In genomic region chr6:143775326-143775725, GRCh38 we compare ENCODE assay signal across 23 cellular contexts.
DNase-seq lines count a peak whose midpoint lies in the region; ATAC-seq and TF ChIP-seq lines count a peak whose summit lies in the region.
"Had no signal": no experiment of that assay in that cellular context is flagged by ENCODE, and none has a peak within 500 bp of the region (broad histone marks: within the 10 kb centered on the region; RNA-seq: fewer than 3 reads in every experiment).

No MANE protein-coding gene starts in this region.

- WGBS in adrenal gland, 4 donors = 36 to 60% (median 40%) methylated on average over 6 of the region's 6 CpGs
- WGBS in esophagus squamous epithelium, 2 donors = 13 to 67% methylated on average over 6 of the region's 6 CpGs
- 34% methylated on average over 6 of the region's 6 CpGs for WGBS in urinary bladder

- no peak overlapping the region for H3K4me3 Mint-ChIP-seq in nephron progenitor cell
- H3K4me3 Mint-ChIP-seq: CD4-positive, CD25-positive, alpha-beta regulatory T cell; natural killer cell treated with Interleukin-12 subunit alpha and Interleukin-12 subunit beta and Interleukin-15 and Interleukin-18, amount 100 ng/mL, for 72 hours; stimulated activated naive CD8-positive, alpha-beta T cell treated with anti-CD3 and anti-CD28 coated beads, Interleukin-15, Interleukin-2, amounts not matched to agents 100 ng/mL and 50 ng/mL, for 24 hours had no signal

- TF ChIP-seq POLR2A in adrenal gland (IDR thresholded peaks at IDR 0.05) (no peak), esophagus squamous epithelium (IDR thresholded peaks at IDR 0.05) (no peak)

- no peak for ATAC-seq in HG03025 (IDR thresholded peaks at IDR 0.05; ENCODE audit: low FRiP score, unreplicated experiment)
- ATAC-seq: left lung; natural killer cell treated with Interleukin-12 subunit alpha and Interleukin-12 subunit beta and Interleukin-15 and Interleukin-18, amount 100 ng/mL, for 72 hours had no signal

- intact Hi-C loops in adrenal gland (cut with DNase I) = loop anchor here in 1 of 2 donors (10.0 kb wide), 1 partner anchor 49 kb away; no protein-coding TSS in a partner anchor
- intact Hi-C loops in esophagus squamous epithelium (cut with DNase I) = no loop called here

- H3K36me3 ChIP-seq in adrenal gland (replicated peaks in 1 of 2) = peaks cover 0 to 16% of the 10 kb centered on the region in 2 donors
- peaks cover 0 to 47% (median 0%) of the 10 kb centered on the region in 3 donors for H3K36me3 ChIP-seq in esophagus squamous epithelium
- H3K36me3 ChIP-seq in urinary bladder (ENCODE audit: insufficient read depth) = no peaks in the 10 kb centered on the region
- H3K36me3 ChIP-seq: HAP-1, ovary had no signal

- peaks cover 17% of the 10 kb centered on the region for H3K36me3 Mint-ChIP-seq in nephron progenitor cell (ENCODE audit: low read depth)
- H3K36me3 Mint-ChIP-seq: natural killer cell treated with Interleukin-12 subunit alpha and Interleukin-12 subunit beta and Interleukin-15 and Interleukin-18, amount 100 ng/mL, for 72 hours had no signal

- H3K4me1 ChIP-seq in adrenal gland (replicated peaks in 1 of 2) (peaks cover 27 to 39% of the 10 kb centered on the region in 2 donors), esophagus squamous epithelium (peaks cover 9 to 49% (median 32%) of the 10 kb centered on the region in 3 donors), urinary bladder (ENCODE audit: insufficient read depth) (no peaks in the 10 kb centered on the region)
- H3K4me1 ChIP-seq: HAP-1 had no signal

- peak in 2 of 7 donors; percentile 40 to 63 for DNase-seq in adrenal gland
- DNase-seq in esophagus squamous epithelium (lab: John Stamatoyannopoulos, UW) = no peak
- DNase-seq in nephron progenitor cell = no peak
- no peak for DNase-seq in activated naive CD4-positive, alpha-beta T cell treated with anti-CD3 and anti-CD28 coated beads, Interleukin-2, amount 50 U/mL, for 16 hours
- DNase-seq in HEK293T (ENCODE audit: extremely low spot score) = no peak
- DNase-seq: activated CD4-positive, alpha-beta T cell treated with anti-CD3 and anti-CD28 coated beads for 4 hours; activated CD8-positive, alpha-beta memory T cell treated with anti-CD3 and anti-CD28 coated beads for 24 hours; activated gamma-delta T cell treated with Interleukin-2 at 50 U/mL for 16 hours; activated T-cell treated with anti-CD3 and anti-CD28 coated beads, Interleukin-2, amount 50 U/mL, for 1 hour; CD4-positive, CD25-positive, alpha-beta regulatory T cell; Kasumi-1; left lung; NCI-H1694 treated with DMSO at 0.1 percent for 48 hours; NCI-H2171 treated with DMSO at 0.1 percent for 48 hours; NCI-H69; right lobe of liver; stimulated activated CD4-positive, alpha-beta T cell treated with anti-CD3 and anti-CD28 coated beads, Interleukin-15, amount 100 ng/mL, for 24 hours had no signal

- no peaks in the 10 kb centered on the region for H3K27me3 ChIP-seq in adrenal gland
- H3K27me3 ChIP-seq in esophagus squamous epithelium = no peaks in the 10 kb centered on the region
- H3K27me3 ChIP-seq: left lung, ovary, right lobe of liver had no signal

- POLR2A ChIA-PET in HEK293T (lab: Yijun Ruan, JAX) = no interaction called here

- no peaks in the 10 kb centered on the region for H3K9me3 ChIP-seq in adrenal gland (replicated peaks in 1 of 3)
- no peaks in the 10 kb centered on the region for H3K9me3 ChIP-seq in esophagus squamous epithelium
- H3K9me3 ChIP-seq: HAP-1, left lung, ovary, right lobe of liver had no signal

- TF ChIP-seq CTCF in adrenal gland (IDR thresholded peaks at IDR 0.05) = no peak
- no peak for TF ChIP-seq CTCF in esophagus squamous epithelium (IDR thresholded peaks at IDR 0.05)
- TF ChIP-seq CTCF in nephron progenitor cell (IDR thresholded peaks at IDR 0.05) = no peak

- H3K4me3 ChIP-seq in adrenal gland = no peak overlapping the region
- no peak overlapping the region for H3K4me3 ChIP-seq in esophagus squamous epithelium
- H3K4me3 ChIP-seq in urinary bladder (ENCODE audit: low read depth, low read length) = no peak overlapping the region
- H3K4me3 ChIP-seq: HAP-1, left lung, ovary, right lobe of liver had no signal

- H3K27ac Mint-ChIP-seq in nephron progenitor cell = peak overlapping the region; percentile 43
- H3K27ac Mint-ChIP-seq: CD4-positive, CD25-positive, alpha-beta regulatory T cell; natural killer cell treated with Interleukin-12 subunit alpha and Interleukin-12 subunit beta and Interleukin-15 and Interleukin-18, amount 100 ng/mL, for 72 hours; stimulated activated naive CD8-positive, alpha-beta T cell treated with anti-CD3 and anti-CD28 coated beads, Interleukin-15, Interleukin-2, amounts not matched to agents 100 ng/mL and 50 ng/mL, for 24 hours had no signal

- H3K27ac ChIP-seq in adrenal gland (peak overlapping the region in 4 of 5 donors; percentile 41 to 73 (median 59)), esophagus squamous epithelium (peak overlapping the region; percentile 41 to 86 (median 76)), urinary bladder (ENCODE audit: low read depth) (peak overlapping the region; percentile 2)

- CTCF ChIA-PET in HEK293T (lab: Yijun Ruan, JAX) = no interaction called here

- peaks cover 20% of the 10 kb centered on the region for H3K4me1 Mint-ChIP-seq in nephron progenitor cell

- no peaks in the 10 kb centered on the region for H3K27me3 Mint-ChIP-seq in nephron progenitor cell (ENCODE audit: low read depth, poor library complexity)
- H3K27me3 Mint-ChIP-seq: CD4-positive, CD25-positive, alpha-beta regulatory T cell; natural killer cell treated with Interleukin-12 subunit alpha and Interleukin-12 subunit beta and Interleukin-15 and Interleukin-18, amount 100 ng/mL, for 72 hours; stimulated activated naive CD8-positive, alpha-beta T cell treated with anti-CD3 and anti-CD28 coated beads, Interleukin-15, Interleukin-2, amounts not matched to agents 100 ng/mL and 50 ng/mL, for 24 hours had no signal

- H3K9me3 Mint-ChIP-seq in nephron progenitor cell = no peaks in the 10 kb centered on the region
- H3K9me3 Mint-ChIP-seq: CD4-positive, CD25-positive, alpha-beta regulatory T cell; natural killer cell treated with Interleukin-12 subunit alpha and Interleukin-12 subunit beta and Interleukin-15 and Interleukin-18, amount 100 ng/mL, for 72 hours; stimulated activated naive CD8-positive, alpha-beta T cell treated with anti-CD3 and anti-CD28 coated beads, Interleukin-15, Interleukin-2, amounts not matched to agents 100 ng/mL and 50 ng/mL, for 24 hours had no signal

TF ChIP-seq in HEK293T, 16 proteins besides CTCF, POLR2A, EP300 and RAD21:
- TF ChIP-seq PKNOX1 (IDR thresholded peaks at IDR 0.05) (no peak), FOXM1 (IDR thresholded peaks at IDR 0.05; ENCODE audit: borderline replicate concordance) (no peak), NFRKB (IDR thresholded peaks at IDR 0.05) (no peak), TARDBP (IDR thresholded peaks at IDR 0.05) (no peak), FOXK2 (IDR thresholded peaks at IDR 0.05) (no peak), ZNF384 (IDR thresholded peaks at IDR 0.05) (no peak), ELF4 (IDR thresholded peaks at IDR 0.05) (no peak), L3MBTL2 (conservative IDR thresholded peaks at IDR 0.05) (no peak), CTBP1 (IDR thresholded peaks at IDR 0.05; ENCODE audit: borderline replicate concordance) (no peak), ARNT (IDR thresholded peaks at IDR 0.05) (no peak), SUZ12 (IDR thresholded peaks at IDR 0.05) (no peak), SP1 (IDR thresholded peaks at IDR 0.05) (no peak), BHLHE40 (IDR thresholded peaks at IDR 0.05; ENCODE audit: borderline replicate concordance) (no peak), LEF1 (IDR thresholded peaks at IDR 0.05; ENCODE audit: borderline replicate concordance) (no peak), HDGF (IDR thresholded peaks at IDR 0.05; ENCODE audit: borderline replicate concordance) (no peak), FOXA1 (IDR thresholded peaks at IDR 0.05) (no peak)

Comparison
In these comparisons a context has a peak if more than half of its experiments do, and no peak if none do; other contexts are left out.
1. H3K27ac ChIP-seq: peak in every context shown above with its lines; median percentile 76 in esophagus squamous epithelium; 59 in adrenal gland; 2 in urinary bladder.